In genomic region chr20:50052550-50052949, GRCh38 we compare ENCODE assay signal across 18 cellular contexts.
"Had no signal": no experiment of that assay in that cellular context is flagged by ENCODE, and none has a peak within 500 bp of the region (broad histone marks: within the 10 kb centered on the region; RNA-seq: fewer than 3 reads in every experiment).

No MANE protein-coding gene starts in this region.

- H3K9me3 Mint-ChIP-seq: activated naive CD4-positive, alpha-beta T cell treated with anti-CD3 and anti-CD28 coated beads for 36 hours; activated naive CD8-positive, alpha-beta T cell treated with anti-CD3 and anti-CD28 coated beads, Interleukin-2, amount 50 U/mL, for 24 hours; activated T-helper 2 cell treated with anti-CD3 and anti-CD28 coated beads, Interferon-gamma antibody, Interleukin-2, Interleukin-4, amounts not matched to agents 10 μg/mL and 5 μg/mL and 100 μg/mL, durations not matched to agents 14 hours and 24 hours and 36 hours; naive B cell; stimulated activated naive CD8-positive, alpha-beta T cell treated with anti-CD3 and anti-CD28 coated beads, Interleukin-15, amount 100 ng/mL, for 72 hours had no signal

- H3K27me3 Mint-ChIP-seq: naive B cell had no signal

- H3K4me3 Mint-ChIP-seq: activated naive CD4-positive, alpha-beta T cell treated with anti-CD3 and anti-CD28 coated beads for 36 hours; activated naive CD8-positive, alpha-beta T cell treated with anti-CD3 and anti-CD28 coated beads, Interleukin-2, amount 50 U/mL, for 24 hours; stimulated activated naive CD8-positive, alpha-beta T cell treated with anti-CD3 and anti-CD28 coated beads, Interleukin-15, amount 100 ng/mL, for 72 hours had no signal

- ATAC-seq: activated naive CD8-positive, alpha-beta T cell treated with anti-CD3 and anti-CD28 coated beads, Interleukin-2, amount 50 U/mL, for 24 hours; left lung; stimulated activated naive CD8-positive, alpha-beta T cell treated with anti-CD3 and anti-CD28 coated beads, Interleukin-15, amount 100 ng/mL, for 72 hours had no signal

- H3K36me3 Mint-ChIP-seq: naive B cell had no signal

- H3K27ac ChIP-seq: left lung, prostate gland had no signal

- H3K36me3 ChIP-seq: breast epithelium, left lung, prostate gland had no signal

- H3K4me1 ChIP-seq: prostate gland had no signal

- H3K4me3 ChIP-seq: left lung, prostate gland had no signal

- H3K27me3 ChIP-seq: breast epithelium had no signal

- H3K9me3 ChIP-seq: breast epithelium, left lung, prostate gland had no signal

- H3K27ac Mint-ChIP-seq: activated naive CD4-positive, alpha-beta T cell treated with anti-CD3 and anti-CD28 coated beads for 36 hours; activated naive CD8-positive, alpha-beta T cell treated with anti-CD3 and anti-CD28 coated beads, Interleukin-2, amount 50 U/mL, for 24 hours; activated T-helper 2 cell treated with anti-CD3 and anti-CD28 coated beads, Interferon-gamma antibody, Interleukin-2, Interleukin-4, amounts not matched to agents 10 μg/mL and 5 μg/mL and 100 μg/mL, durations not matched to agents 14 hours and 24 hours and 36 hours; stimulated activated naive CD8-positive, alpha-beta T cell treated with anti-CD3 and anti-CD28 coated beads, Interleukin-15, amount 100 ng/mL, for 72 hours had no signal

- DNase-seq: activated CD4-positive, alpha-beta T cell treated with anti-CD3 and anti-CD28 coated beads, Interleukin-2, amount 50 U/mL, for 4 hours; activated CD4-positive, CD25-positive, alpha-beta regulatory T cell treated with anti-CD3 and anti-CD28 coated beads, Interleukin-2, amount 50 U/mL, for 72 hours; activated naive CD4-positive, alpha-beta T cell treated with anti-CD3 and anti-CD28 coated beads for 36 hours; activated naive CD8-positive, alpha-beta T cell treated with anti-CD3 and anti-CD28 coated beads, Interleukin-2, amount 50 U/mL, for 24 hours; activated T-cell treated with anti-CD3 and anti-CD28 coated beads for 4 hours; aorta; cerebellar nuclear complex; effector memory CD4-positive, alpha-beta T cell; hypothalamus; kidney; left lung; mammary epithelial cell; naive B cell; nucleus accumbens; stimulated activated naive CD8-positive, alpha-beta T cell treated with anti-CD3 and anti-CD28 coated beads, Interleukin-15, amount 100 ng/mL, for 72 hours had no signal
